ENCODE assay signal across 13 cellular contexts in genomic region chr12:104784592-104784991, GRCh38.
"Had no signal": no experiment of that assay in that cellular context is flagged by ENCODE, and none has a peak within 500 bp of the region (broad histone marks: within the 10 kb centered on the region; RNA-seq: fewer than 3 reads in every experiment).

No MANE protein-coding gene starts in this region.

- H3K4me3 ChIP-seq: body of pancreas, hepatocyte, thyroid gland had no signal

- DNase-seq: activated CD4-positive, alpha-beta memory T cell treated with anti-CD3 and anti-CD28 coated beads, Interleukin-2, amount 10 ng/mL, durations not matched to agents 7 days and 5 days; activated effector memory CD4-positive, alpha-beta T cell treated with anti-CD3 and anti-CD28 coated beads, Interleukin-2, amount 50 U/mL, for 16 hours; activated T-cell treated with anti-CD3 and anti-CD28 coated beads, Interleukin-2, amount 50 U/mL, for 4 hours; body of pancreas; effector memory CD8-positive, alpha-beta T cell; kidney; left ventricle myocardium superior; stimulated activated CD4-positive, alpha-beta T cell treated with anti-CD3 and anti-CD28 coated beads, Interleukin-12 subunit alpha, Interleukin-12 subunit beta, amount 100 ng/mL, for 4 hours; stimulated activated CD4-positive, alpha-beta T cell treated with anti-CD3 and anti-CD28 coated beads, Interleukin-2, amount 100 ng/mL, for 24 hours; T-cell; T1000; thyroid gland had no signal
